Comparison of ENCODE assay signal across 8 cellular contexts in the genomic region with DNA sequence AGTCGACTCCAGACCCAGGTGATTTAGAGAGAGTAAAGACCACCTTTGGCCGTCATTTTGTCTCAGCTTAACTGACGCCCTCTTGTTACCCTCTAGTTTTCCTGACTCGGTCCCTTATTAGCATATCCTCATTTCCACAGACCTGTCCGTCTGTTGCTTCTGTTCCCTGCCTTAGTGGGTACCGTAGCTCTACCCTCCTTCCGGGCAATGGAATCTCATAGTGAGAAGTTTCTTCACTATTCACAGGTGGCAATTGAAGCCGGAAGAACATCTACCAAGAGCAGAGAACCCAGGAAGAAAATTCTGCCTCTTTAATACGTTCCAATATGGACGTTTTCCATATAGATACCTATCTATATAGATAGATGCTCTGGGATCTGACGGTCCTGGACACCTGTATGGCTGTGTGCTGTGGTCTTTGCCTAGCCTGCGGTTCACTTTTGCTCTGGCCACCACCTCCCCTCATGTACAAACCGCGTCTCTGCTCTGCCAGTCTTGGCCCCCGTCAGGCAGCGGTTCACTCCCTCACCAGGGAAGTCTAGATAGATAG. TPM values are rescaled to one million over a fixed set of nuclear protein-coding genes. Genes with fewer than 3 reads are reported as not detected.
DNase-seq lines count a peak whose midpoint lies in the region; ATAC-seq, FAIRE-seq and TF ChIP-seq lines count a peak whose summit lies in the region.

No MANE protein-coding gene starts in this region.

- no peaks in the 10 kb centered on the region for H3K27me3 Mint-ChIP-seq in CD4-positive, alpha-beta memory T cell

- DNase-seq in CD4-positive, alpha-beta memory T cell, result peak in 1 of 5 donors; percentile 37
- DNase-seq in RWPE2 (ENCODE audit: low spot score) (no peak), cardiac fibroblast (ENCODE audit: low read depth in 2 of 2) (peak in 1 of 2 donors; percentile 22), HepG2 (ENCODE audit: low spot score) (peak; percentile 6), stomach (no peak), H4 (ENCODE audit: low spot score) (no peak)

- WGBS in HepG2 (ENCODE audit: low lambda C conversion rate), result 2% methylated on average over 15 of the region's 16 CpGs
- WGBS in stomach, 5 donors, result 2 to 10% (median 6%) methylated on average over 16 of the region's 16 CpGs

- H3K27ac ChIP-seq in CD4-positive, alpha-beta memory T cell (ENCODE audit: low read depth, low read length), result peak overlapping the region; percentile 87
- H3K27ac ChIP-seq in RWPE2 (ENCODE audit: poor library complexity, severe bottlenecking) (peak overlapping the region; percentile 47), HepG2 (ENCODE audit: extremely low read length, insufficient read depth, low read length) (peak overlapping the region; percentile 82), stomach (peak overlapping the region; percentile 75 to 87 (median 83))

- H2AFZ ChIP-seq in HepG2 (ENCODE audit: low read length), result peak overlapping the region; percentile 95

- H3K36me3 Mint-ChIP-seq in CD4-positive, alpha-beta memory T cell, result peaks cover 28 to 55% of the 10 kb centered on the region in 2 donors

- peak overlapping the region; percentile 92 for H3K9ac ChIP-seq in HepG2 (ENCODE audit: insufficient read depth, low read depth, low read length)

- POLR2A ChIA-PET in CD4-positive, alpha-beta memory T cell (lab: Charles Lee; ENCODE audit: partially characterized antibody), result no interaction called here
- POLR2A ChIA-PET in HepG2 (lab: Yijun Ruan, JAX), result interaction anchor here (0.6 to 1.7 kb wide), 2 partner anchors 96 to 215 kb away, joined by 3 to 6 read pairs; no protein-coding TSS in a partner anchor

- in situ Hi-C loops in HepG2 (cut with HindIII; ENCODE audit: extremely low pct_ligation_motif_present, low pct_unique_long_range_greater_than_20kb), result loop anchor here (5.0 kb wide), 1 partner anchor 127 kb away; no protein-coding TSS in a partner anchor

- CTCF ChIA-PET in CD4-positive, alpha-beta memory T cell (lab: Charles Lee; ENCODE audit: partially characterized antibody), result interaction anchor here (1.3 kb wide), 1 partner anchor 12 kb away, joined by 3 read pairs; no protein-coding TSS in a partner anchor
- CTCF ChIA-PET in HepG2 (lab: Yijun Ruan, JAX; ENCODE audit: low intra/inter-chr PET ratio, low total read pairs), result no interaction called here

- H4K20me1 ChIP-seq in HepG2 (ENCODE audit: insufficient read depth, low read length), result no peaks in the 10 kb centered on the region

- peak overlapping the region; percentile 95 to 100 (median 100) for H3K4me3 Mint-ChIP-seq in CD4-positive, alpha-beta memory T cell

- peaks cover 54% of the 10 kb centered on the region for H3K79me2 ChIP-seq in HepG2 (ENCODE audit: insufficient read depth, low read length)

- TF ChIP-seq POLR2A in HepG2 (IDR thresholded peaks at IDR 0.05; ENCODE audit: insufficient read depth in 1 of 2, low read depth in 2 of 2, low read length in 2 of 2), result 0 out of 4 replicates have a peak, but pooled peaks of 1 of the 2 experiments have one; percentile 4
- no peak for TF ChIP-seq POLR2A in stomach (IDR thresholded peaks at IDR 0.05)

- TF ChIP-seq EP300 in HepG2 (IDR thresholded peaks at IDR 0.05; ENCODE audit: low read depth in 2 of 2, low read length in 2 of 2) (no peak), HepG2 (CRISPR knock-in tag; IDR thresholded peaks at IDR 0.05; ENCODE audit: borderline replicate concordance) (no peak), stomach (IDR thresholded peaks at IDR 0.05) (no peak)

- peak overlapping the region; percentile 75 for H3K4me2 ChIP-seq in HepG2 (ENCODE audit: low read depth, low read length)

- peaks cover 0 to 2% (median 0%) of the 10 kb centered on the region in 8 donors for H3K9me3 Mint-ChIP-seq in CD4-positive, alpha-beta memory T cell

- intact Hi-C loops in CD4-positive, alpha-beta memory T cell (cut with micrococcal nuclease), result loop anchor here (2.0 to 5.0 kb wide), 3 partner anchors 233 to 856 kb away; a partner anchor contains a TSS
- intact Hi-C loops in HepG2 (cut with micrococcal nuclease; ENCODE audit: unreplicated experiment), result loop anchor here (10.0 kb wide), 1 partner anchor 124 kb away; no protein-coding TSS in a partner anchor
- intact Hi-C loops in stomach (cut with DNase I; ENCODE audit: low total_unique reads), result no loop called here

- H3K36me3 ChIP-seq in CD4-positive, alpha-beta memory T cell (ENCODE audit: insufficient read depth, low read length), result no peaks in the 10 kb centered on the region
- H3K36me3 ChIP-seq in RWPE2 (ENCODE audit: low read depth) (peaks cover 43% of the 10 kb centered on the region), HepG2 (replicated peaks in 1 of 2; ENCODE audit: control insufficient read depth in 1 of 2, insufficient read depth in 2 of 2, low read length in 2 of 2) (peaks cover 2 to 3% of the 10 kb centered on the region in 2 experiments; a peak in 2 of 5 replicates), stomach (peaks cover 4 to 20% (median 18%) of the 10 kb centered on the region in 4 donors)

- H3K4me1 Mint-ChIP-seq in CD4-positive, alpha-beta memory T cell, result peaks cover 35 to 68% (median 47%) of the 10 kb centered on the region in 4 donors

- H3K27me3 ChIP-seq in CD4-positive, alpha-beta memory T cell (ENCODE audit: insufficient read depth, low read length), result no peaks in the 10 kb centered on the region
- H3K27me3 ChIP-seq in RWPE2 (ENCODE audit: insufficient read depth, poor library complexity, severe bottlenecking) (no peaks in the 10 kb centered on the region), HepG2 (ENCODE audit: control insufficient read depth in 1 of 2, insufficient read depth in 2 of 2, low read length in 2 of 2) (no peaks in the 10 kb centered on the region; a peak in 1 of 5 replicates), stomach (no peaks in the 10 kb centered on the region)

- FAIRE-seq in HepG2 (lab: Jason Lieb, UNC), result no peak

- ATAC-seq in GM18909 (IDR thresholded peaks at IDR 0.05; ENCODE audit: poor library complexity, unreplicated experiment), result peak; percentile 12
- ATAC-seq in HG03135 (IDR thresholded peaks at IDR 0.05; ENCODE audit: unreplicated experiment), result peak; percentile 7
- peak; percentile 51 for ATAC-seq in RWPE2 (ENCODE audit: low read depth)
- peak; percentile 52 for ATAC-seq in HepG2

- peak overlapping the region; percentile 72 to 75 for H3K4me3 ChIP-seq in CD4-positive, alpha-beta memory T cell (ENCODE audit: low read length in 2 of 2)
- H3K4me3 ChIP-seq in RWPE2 (ENCODE audit: severe bottlenecking), result peak overlapping the region; percentile 57
- H3K4me3 ChIP-seq in cardiac fibroblast (replicated peaks in 1 of 2; ENCODE audit: low read depth in 2 of 2, low read length in 2 of 2), result peak overlapping the region; percentile 77 to 88
- H3K4me3 ChIP-seq in HepG2 (replicated peaks in 1 of 3; ENCODE audit: insufficient read depth in 1 of 3, low read depth in 2 of 3, low read length in 3 of 3), result peak overlapping the region; percentile 71 to 96 (median 93)
- peak overlapping the region; percentile 59 to 96 (median 82) for H3K4me3 ChIP-seq in stomach

- H3K9me3 ChIP-seq in CD4-positive, alpha-beta memory T cell (ENCODE audit: control insufficient read depth in 1 of 2, low read length in 2 of 2), result no peaks in the 10 kb centered on the region
- H3K9me3 ChIP-seq in RWPE2 (ENCODE audit: severe bottlenecking) (no peaks in the 10 kb centered on the region), HepG2 (ENCODE audit: low read length) (peaks cover 6% of the 10 kb centered on the region; the same call in 1 of the 2 replicates), stomach (no peaks in the 10 kb centered on the region)

- BruUV-seq in HepG2 (replicated peaks; lab: Mats Ljungman, UMichigan), result TSS peak; percentile 51

- peaks cover 50% of the 10 kb centered on the region for H3K4me1 ChIP-seq in CD4-positive, alpha-beta memory T cell (ENCODE audit: insufficient read depth, low read length)
- peaks cover 9% of the 10 kb centered on the region for H3K4me1 ChIP-seq in RWPE2 (ENCODE audit: insufficient read depth, poor library complexity, severe bottlenecking)
- H3K4me1 ChIP-seq in HepG2 (ENCODE audit: insufficient read depth, low read length), result peaks cover 30% of the 10 kb centered on the region
- H3K4me1 ChIP-seq in stomach, result peaks cover 7 to 53% (median 31%) of the 10 kb centered on the region in 4 donors

- H3K27ac Mint-ChIP-seq in CD4-positive, alpha-beta memory T cell, result peak overlapping the region; percentile 97 to 100 (median 99)

- TF ChIP-seq CTCF in RWPE2 (IDR thresholded peaks at IDR 0.05; ENCODE audit: poor library complexity, severe bottlenecking), result no peak
- no peak for TF ChIP-seq CTCF in cardiac fibroblast (IDR thresholded peaks at IDR 0.05; ENCODE audit: low read depth, low read length)
- no peak for TF ChIP-seq CTCF in HepG2 (CRISPR knock-in tag; IDR thresholded peaks at IDR 0.05)
- TF ChIP-seq CTCF in stomach (IDR thresholded peaks at IDR 0.05), result no peak

- no peak for TF ChIP-seq RAD21 in HepG2 (CRISPR knock-in tag; IDR thresholded peaks at IDR 0.05)

RNA-seq across cellular contexts. Expression of a gene that starts 0.7 kb away (rescaled TPM):
- total RNA-seq in CD4-positive, alpha-beta memory T cell, result 10 to 100 TPM; 32.3 to 33.7 TPM
- polyA plus RNA-seq in CD4-positive, alpha-beta memory T cell, result 10 to 100 TPM; 12.5 to 13.2 TPM
- total RNA-seq in HepG2 (2016; rRNA removed; fragmentation: Illumina TruSeq; extraction: Trizol), result 8.0 and 15.0 TPM in 2 replicates
- 9.7 and 9.9 TPM in 2 replicates for total RNA-seq in HepG2 (2016; cell fraction: cytosol; rRNA removed; fragmentation: Illumina TruSeq; extraction: Trizol; ENCODE audit: low read depth)
- 8.7 and 15.8 TPM in 2 replicates for total RNA-seq in HepG2 (2016; cell fraction: insoluble cytoplasmic fraction; rRNA removed; fragmentation: Illumina TruSeq; extraction: Trizol)
- total RNA-seq in HepG2 (2016; cell fraction: membrane; rRNA removed; fragmentation: Illumina TruSeq; extraction: Trizol), result 6.7 and 8.5 TPM in 2 replicates
- 49.2 and 49.6 TPM in 2 replicates for total RNA-seq in HepG2 (2016; cell fraction: nucleus; rRNA removed; fragmentation: Illumina TruSeq; extraction: Trizol)
- polyA plus RNA-seq in HepG2 (2011; rRNA removed), result 17.7 and 22.1 TPM in 2 replicates
- 5.8 and 9.4 TPM in 2 replicates for polyA plus RNA-seq in HepG2 (2011; cell fraction: cytosol; rRNA removed)
- 19.8 and 25.6 TPM in 2 replicates for polyA plus RNA-seq in HepG2 (2011; cell fraction: nucleus; rRNA removed)
- 13.4 and 14.6 TPM in 2 replicates for polyA plus RNA-seq in HepG2 (2012)
- 1.2 and 1.4 TPM in 2 replicates for polyA plus RNA-seq in HepG2 (2016; cell fraction: cytosol; fragmentation: Illumina TruSeq; extraction: Trizol; ENCODE audit: low read depth)
- 6.3 and 6.6 TPM in 2 replicates for polyA plus RNA-seq in HepG2 (2016; cell fraction: insoluble cytoplasmic fraction; fragmentation: Illumina TruSeq; extraction: Trizol; ENCODE audit: low read depth)
- 2.5 and 3.1 TPM in 2 replicates for polyA plus RNA-seq in HepG2 (2016; cell fraction: membrane; fragmentation: Illumina TruSeq; extraction: Trizol; ENCODE audit: low read depth)
- 38.8 and 40.8 TPM in 2 replicates for polyA plus RNA-seq in HepG2 (2016; cell fraction: nucleus; fragmentation: Illumina TruSeq; extraction: Trizol; ENCODE audit: insufficient read depth, low read depth)
- 26.3 and 35.5 TPM in 2 replicates for polyA minus RNA-seq in HepG2 (2011; rRNA and poly(A)+ RNA removed; ENCODE audit: low replicate concordance)
- 10.4 and 10.7 TPM in 2 replicates for polyA minus RNA-seq in HepG2 (2011; cell fraction: cytosol; rRNA and poly(A)+ RNA removed)
- 140 and 151 TPM in 2 replicates for polyA minus RNA-seq in HepG2 (2011; cell fraction: nucleus; rRNA and poly(A)+ RNA removed)
- 10 to 100 TPM; 22.9 to 78.2 (median 62.4) TPM for total RNA-seq in stomach
- 10 to 100 TPM in 1 of 3 donors, 1 to 10 TPM in 2; 7.0 to 10.2 (median 9.6) TPM for polyA plus RNA-seq in stomach
- total RNA-seq in H4 (2014; rRNA removed; shearing (Covaris generic)), result 10.0 and 16.5 TPM in 2 replicates
